Comparison of ENCODE assay signal across 23 cellular contexts in genomic region chr16:58009856-58010416, GRCh38. TPM values are rescaled to one million over a fixed set of nuclear protein-coding genes. Genes with fewer than 3 reads are reported as not detected.
"Had no signal": no experiment of that assay in that cellular context is flagged by ENCODE, and none has a peak within 500 bp of the region (broad histone marks: within the 10 kb centered on the region; RNA-seq: fewer than 3 reads in every experiment).

No MANE protein-coding gene starts in this region.

- H3K4me3 Mint-ChIP-seq: activated B cell treated with CpG ODN at 0.5 μM for 24 hours; activated CD8-positive, alpha-beta T cell treated with anti-CD3 and anti-CD28 coated beads, Interleukin-2, amount 10 ng/mL, durations not matched to agents 7 days and 5 days; naive thymus-derived CD8-positive, alpha-beta T cell had no signal

- H3K36me3 ChIP-seq: uterus had no signal

- H3K9me3 ChIP-seq: gastrocnemius medialis, uterus had no signal

- H3K9me3 Mint-ChIP-seq: activated B cell treated with CpG ODN at 0.5 μM for 24 hours; naive thymus-derived CD8-positive, alpha-beta T cell had no signal

- H3K4me1 ChIP-seq: uterus had no signal

- H3K27ac Mint-ChIP-seq: activated B cell treated with CpG ODN at 0.5 μM for 24 hours; activated CD8-positive, alpha-beta T cell treated with anti-CD3 and anti-CD28 coated beads, Interleukin-2, amount 10 ng/mL, durations not matched to agents 7 days and 5 days had no signal

- H3K27me3 ChIP-seq: brain microvascular endothelial cell, gastrocnemius medialis, tibial nerve, uterus had no signal

- H3K4me3 ChIP-seq: gastrocnemius medialis, lung, skin epidermis, tibial nerve, uterus had no signal

- DNase-seq: activated B cell treated with CpG ODN at 0.5 μM for 24 hours; activated CD4-positive, alpha-beta T cell treated with anti-CD3 and anti-CD28 coated beads for 48 hours; activated CD8-positive, alpha-beta memory T cell treated with anti-CD3 and anti-CD28 coated beads, Interleukin-2, amount 50 U/mL, for 4 hours; activated CD8-positive, alpha-beta T cell treated with anti-CD3 and anti-CD28 coated beads, Interleukin-2, amount 10 ng/mL, durations not matched to agents 7 days and 5 days; activated gamma-delta T cell treated with Interleukin-2 at 50 U/mL for 16 hours; activated T-cell treated with anti-CD3 and anti-CD28 coated beads, Interleukin-2, amount 50 U/mL, for 48 hours; anterior cingulate cortex; brain microvascular endothelial cell; cerebellar nuclear complex; erythroblast; gastrocnemius medialis; nucleus accumbens; stimulated activated CD4-positive, alpha-beta T cell treated with anti-CD3 and anti-CD28 coated beads, Interleukin-4, amount 100 ng/mL, for 24 hours; stimulated activated naive CD4-positive, alpha-beta T cell treated with Interleukin-2 at 50 U/mL for 16 hours; substantia nigra; T-helper 2 cell; uterus had no signal

- H3K27me3 Mint-ChIP-seq: activated B cell treated with CpG ODN at 0.5 μM for 24 hours; naive thymus-derived CD8-positive, alpha-beta T cell had no signal

- ATAC-seq: activated CD8-positive, alpha-beta T cell treated with anti-CD3 and anti-CD28 coated beads, Interleukin-2, amount 10 ng/mL, durations not matched to agents 7 days and 5 days; gastrocnemius medialis; naive thymus-derived CD8-positive, alpha-beta T cell had no signal

- H3K27ac ChIP-seq: brain microvascular endothelial cell, gastrocnemius medialis, skin epidermis, tibial nerve, uterus had no signal

RNA-seq across cellular contexts. Expression of gene CNGB1, which starts 39.0 kb away (rescaled TPM):
- total RNA-seq: activated B cell treated with CpG ODN at 0.5 μM for 24 hours; activated CD8-positive, alpha-beta T cell treated with anti-CD3 and anti-CD28 coated beads, Interleukin-2, amount 10 ng/mL, durations not matched to agents 7 days and 5 days; dermis microvascular lymphatic vessel endothelial cell; gastrocnemius medialis; naive thymus-derived CD8-positive, alpha-beta T cell; posterior vena cava; tibial nerve; uterus had no signal
- polyA plus RNA-seq: naive thymus-derived CD8-positive, alpha-beta T cell had no signal
